In the genomic region with DNA sequence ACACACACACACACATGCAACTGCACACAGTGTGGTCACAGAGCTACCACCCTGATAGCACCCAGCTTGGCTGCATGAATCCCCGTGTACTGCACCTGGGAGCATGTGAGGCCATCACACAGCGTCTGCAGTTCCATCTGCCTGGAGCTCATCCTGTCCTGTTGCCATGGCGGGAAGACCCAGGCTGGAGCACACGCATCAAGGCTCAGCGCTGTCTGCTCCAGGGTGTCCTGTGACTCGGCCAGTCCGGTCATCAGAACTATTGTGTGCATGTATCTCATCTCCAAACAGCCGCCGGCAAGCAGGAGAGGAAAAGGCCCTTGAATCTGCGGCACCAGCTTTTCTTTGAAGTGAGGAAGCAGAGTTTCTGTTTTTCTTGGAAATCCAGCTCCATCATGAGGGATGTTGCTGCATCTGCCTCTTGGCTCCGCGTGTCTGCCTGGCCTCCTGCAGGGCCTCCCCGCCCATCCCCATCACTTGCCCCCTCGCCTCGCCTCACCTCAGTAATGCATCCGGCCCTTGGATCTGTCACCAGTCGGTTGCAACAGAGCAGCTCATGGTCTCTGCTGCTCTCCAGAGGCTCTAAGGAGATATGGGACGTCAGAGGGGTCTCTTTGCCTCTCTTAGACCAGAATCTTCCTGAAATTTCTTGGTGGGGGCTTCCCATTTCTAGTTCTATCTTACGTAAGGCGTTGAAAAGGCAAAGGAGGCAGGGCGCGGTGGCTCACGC, we compare ENCODE assay signal across 1 cellular context.
TF ChIP-seq lines count a peak whose summit lies in the region.

No MANE protein-coding gene starts in this region.

TF ChIP-seq in GM12878, 131 proteins besides CTCF, POLR2A, EP300 and RAD21:
- no peak for TF ChIP-seq SP1 (IDR thresholded peaks at IDR 0.05; ENCODE audit: low read depth, low read length)
- TF ChIP-seq, protein P1, sequence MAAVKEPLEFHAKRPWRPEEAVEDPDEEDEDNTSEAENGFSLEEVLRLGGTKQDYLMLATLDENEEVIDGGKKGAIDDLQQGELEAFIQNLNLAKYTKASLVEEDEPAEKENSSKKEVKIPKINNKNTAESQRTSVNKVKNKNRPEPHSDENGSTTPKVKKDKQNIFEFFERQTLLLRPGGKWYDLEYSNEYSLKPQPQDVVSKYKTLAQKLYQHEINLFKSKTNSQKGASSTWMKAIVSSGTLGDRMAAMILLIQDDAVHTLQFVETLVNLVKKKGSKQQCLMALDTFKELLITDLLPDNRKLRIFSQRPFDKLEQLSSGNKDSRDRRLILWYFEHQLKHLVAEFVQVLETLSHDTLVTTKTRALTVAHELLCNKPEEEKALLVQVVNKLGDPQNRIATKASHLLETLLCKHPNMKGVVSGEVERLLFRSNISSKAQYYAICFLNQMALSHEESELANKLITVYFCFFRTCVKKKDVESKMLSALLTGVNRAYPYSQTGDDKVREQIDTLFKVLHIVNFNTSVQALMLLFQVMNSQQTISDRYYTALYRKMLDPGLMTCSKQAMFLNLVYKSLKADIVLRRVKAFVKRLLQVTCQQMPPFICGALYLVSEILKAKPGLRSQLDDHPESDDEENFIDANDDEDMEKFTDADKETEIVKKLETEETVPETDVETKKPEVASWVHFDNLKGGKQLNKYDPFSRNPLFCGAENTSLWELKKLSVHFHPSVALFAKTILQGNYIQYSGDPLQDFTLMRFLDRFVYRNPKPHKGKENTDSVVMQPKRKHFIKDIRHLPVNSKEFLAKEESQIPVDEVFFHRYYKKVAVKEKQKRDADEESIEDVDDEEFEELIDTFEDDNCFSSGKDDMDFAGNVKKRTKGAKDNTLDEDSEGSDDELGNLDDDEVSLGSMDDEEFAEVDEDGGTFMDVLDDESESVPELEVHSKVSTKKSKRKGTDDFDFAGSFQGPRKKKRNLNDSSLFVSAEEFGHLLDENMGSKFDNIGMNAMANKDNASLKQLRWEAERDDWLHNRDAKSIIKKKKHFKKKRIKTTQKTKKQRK (IDR thresholded peaks at IDR 0.05; ENCODE audit: low read depth, low read length), result no peak
- no peak for TF ChIP-seq BCLAF1 (IDR thresholded peaks at IDR 0.05)
- TF ChIP-seq EZH2 (IDR thresholded peaks at IDR 0.05; ENCODE audit: borderline replicate concordance, control insufficient read depth, low read depth, low read length), result no peak
- TF ChIP-seq, protein P2, sequence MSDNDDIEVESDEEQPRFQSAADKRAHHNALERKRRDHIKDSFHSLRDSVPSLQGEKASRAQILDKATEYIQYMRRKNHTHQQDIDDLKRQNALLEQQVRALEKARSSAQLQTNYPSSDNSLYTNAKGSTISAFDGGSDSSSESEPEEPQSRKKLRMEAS (IDR thresholded peaks at IDR 0.05; ENCODE audit: low read depth, low read length), result no peak
- no peak for TF ChIP-seq HDGF (IDR thresholded peaks at IDR 0.05)
